ENCODE assay signal across 30 cellular contexts in genomic region chr2:28926837-28927236, GRCh38. TPM values are rescaled to one million over a fixed set of nuclear protein-coding genes. Genes with fewer than 3 reads are reported as not detected.
DNase-seq lines count a peak whose midpoint lies in the region; ATAC-seq, FAIRE-seq and TF ChIP-seq lines count a peak whose summit lies in the region.
"Had no signal": no experiment of that assay in that cellular context is flagged by ENCODE, and none has a peak within 500 bp of the region (broad histone marks: within the 10 kb centered on the region; RNA-seq: fewer than 3 reads in every experiment).

No MANE protein-coding gene starts in this region.

- intact Hi-C loops in activated CD8-positive, alpha-beta T cell treated with anti-CD3 and anti-CD28 coated beads for 36 hours (cut with micrococcal nuclease), result no loop called here
- intact Hi-C loops in GM12878 (cut with micrococcal nuclease; ENCODE audit: unreplicated experiment) (no loop called here), esophagus squamous epithelium (cut with DNase I) (no loop called here)

- H3K4me1 ChIP-seq in GM12878 (ENCODE audit: control insufficient read depth, insufficient read depth, low read length) (no peaks in the 10 kb centered on the region), foreskin keratinocyte (peaks cover 18% of the 10 kb centered on the region), gastroesophageal sphincter (no peaks in the 10 kb centered on the region), esophagus squamous epithelium (peaks cover 0 to 16% (median 3%) of the 10 kb centered on the region in 3 donors)
- H3K4me1 ChIP-seq: left lung, parathyroid adenoma, thyroid gland, vagina had no signal

- H3K27ac ChIP-seq in GM12878 (ENCODE audit: control insufficient read depth, insufficient read depth), result no peak overlapping the region
- H3K27ac ChIP-seq in foreskin keratinocyte, result peak overlapping the region; percentile 59
- no peak overlapping the region for H3K27ac ChIP-seq in gastroesophageal sphincter
- no peak overlapping the region for H3K27ac ChIP-seq in esophagus squamous epithelium
- H3K27ac ChIP-seq: left lung, parathyroid adenoma, thyroid gland, vagina had no signal

- H3K79me2 ChIP-seq in GM12878 (ENCODE audit: control insufficient read depth, insufficient read depth, low read length), result no peaks in the 10 kb centered on the region; the same call in 1 of the 2 replicates
- H3K79me2 ChIP-seq: parathyroid adenoma had no signal

- TF ChIP-seq RAD21 in GM12878 (IDR thresholded peaks at IDR 0.05; ENCODE audit: insufficient read depth, low read depth, low read length), result no peak

- no peak for DNase-seq in activated CD8-positive, alpha-beta T cell treated with anti-CD3 and anti-CD28 coated beads for 36 hours
- no peak for DNase-seq in activated CD8-positive, alpha-beta T cell treated with anti-CD3 and anti-CD28 coated beads, Interleukin-2, amount 10 ng/mL, durations not matched to agents 7 days and 5 days
- DNase-seq in GM12892 (ENCODE audit: insufficient read length), result no peak
- DNase-seq in GM12878 (ENCODE audit: low read depth, low spot score), result no peak
- peak; percentile 75 to 87 for DNase-seq in foreskin keratinocyte
- DNase-seq in esophagus squamous epithelium (lab: John Stamatoyannopoulos, UW), result no peak
- DNase-seq: activated CD4-positive, alpha-beta T cell treated with anti-CD3 and anti-CD28 coated beads for 1 hour; activated gamma-delta T cell; DMS79; GDM1; glutamatergic neuron; GM23248; HFFc6; KG1; left lung; MG63; NCI-H1417; NCI-H2081 treated with DMSO at 0.1 percent for 48 hours; NCI-H2227 treated with DMSO at 0.1 percent for 48 hours; SIG-M5; small intestine; stimulated activated CD4-positive, alpha-beta T cell treated with anti-CD3 and anti-CD28 coated beads, Interleukin-2, amount 100 ng/mL, for 24 hours; stimulated activated CD8-positive, alpha-beta memory T cell treated with anti-CD3 and anti-CD28 coated beads, Interleukin-4, amount 100 ng/mL, for 48 hours; thyroid gland had no signal

- H3K9me3 Mint-ChIP-seq in activated CD8-positive, alpha-beta T cell treated with anti-CD3 and anti-CD28 coated beads for 36 hours, result no peaks in the 10 kb centered on the region
- H3K9me3 Mint-ChIP-seq in activated CD8-positive, alpha-beta T cell treated with anti-CD3 and anti-CD28 coated beads, Interleukin-2, amount 10 ng/mL, durations not matched to agents 7 days and 5 days (ENCODE audit: insufficient read depth), result no peaks in the 10 kb centered on the region
- H3K9me3 Mint-ChIP-seq: HFFc6, neural crest cell had no signal

- SMC1A ChIA-PET in GM12878 (lab: Charles Lee; ENCODE audit: uncharacterized antibody, unreplicated experiment), result no interaction called here

- POLR2A ChIA-PET in activated CD8-positive, alpha-beta T cell treated with anti-CD3 and anti-CD28 coated beads for 36 hours (lab: Charles Lee), result interaction anchor here (1.0 to 2.6 kb wide), 4 partner anchors 10 to 18 kb away, joined by 3 to 8 read pairs (median 6); no protein-coding TSS in a partner anchor
- POLR2A ChIA-PET in activated CD8-positive, alpha-beta T cell treated with anti-CD3 and anti-CD28 coated beads, Interleukin-2, amount 10 ng/mL, durations not matched to agents 7 days and 5 days (lab: Charles Lee), result no interaction called here
- POLR2A ChIA-PET in GM12878 (lab: Charles Lee), result no interaction called here

- no TSS peak for BruUV-seq in GM12878 (replicated peaks; lab: Mats Ljungman, UMichigan)

- WGBS in GM12878 (ENCODE audit: insufficient coverage, insufficient replicate concordance, low lambda C conversion rate, missing lambda C conversion rate), result 90% methylated on average over 4 of the region's 4 CpGs
- 72 to 94% methylated on average over 4 of the region's 4 CpGs for WGBS in gastroesophageal sphincter (ENCODE audit: low coverage in 1 of 2), 2 donors
- WGBS in esophagus squamous epithelium, 2 donors, result 70 to 84% methylated on average over 4 of the region's 4 CpGs

- H3K4me1 Mint-ChIP-seq in activated CD8-positive, alpha-beta T cell treated with anti-CD3 and anti-CD28 coated beads for 36 hours (ENCODE audit: low read depth), result no peaks in the 10 kb centered on the region
- peaks cover 6% of the 10 kb centered on the region for H3K4me1 Mint-ChIP-seq in activated CD8-positive, alpha-beta T cell treated with anti-CD3 and anti-CD28 coated beads, Interleukin-2, amount 10 ng/mL, durations not matched to agents 7 days and 5 days (ENCODE audit: low read depth)
- H3K4me1 Mint-ChIP-seq: neural crest cell had no signal

- no peak for TF ChIP-seq CTCF in activated CD8-positive, alpha-beta T cell treated with anti-CD3 and anti-CD28 coated beads for 36 hours (IDR thresholded peaks at IDR 0.05)
- TF ChIP-seq CTCF in GM12878 (IDR thresholded peaks at IDR 0.05 in 2 of 3, conservative IDR thresholded peaks at IDR 0.05 in 1 of 3; ENCODE audit: control insufficient read depth in 2 of 3, extremely low read depth in 1 of 3, insufficient read depth in 1 of 3, low read depth in 3 of 3, low read length in 3 of 3) (no peak), foreskin keratinocyte (conservative IDR thresholded peaks at IDR 0.05) (no peak), gastroesophageal sphincter (IDR thresholded peaks at IDR 0.05) (no peak), esophagus squamous epithelium (IDR thresholded peaks at IDR 0.05) (no peak)

- H3K4me2 ChIP-seq in GM12878 (ENCODE audit: control insufficient read depth, insufficient read depth), result no peak overlapping the region

- H3K36me3 ChIP-seq in GM12878 (ENCODE audit: control insufficient read depth in 2 of 2, insufficient read depth in 2 of 2, low read length in 1 of 2), result peaks cover 22 to 25% of the 10 kb centered on the region in 2 experiments
- H3K36me3 ChIP-seq in gastroesophageal sphincter, result peaks cover 5 to 99% of the 10 kb centered on the region in 2 donors
- peaks cover 7 to 100% (median 17%) of the 10 kb centered on the region in 3 donors for H3K36me3 ChIP-seq in esophagus squamous epithelium

- no peak for TF ChIP-seq EP300 in GM12878 (IDR thresholded peaks at IDR 0.05; ENCODE audit: borderline replicate concordance in 1 of 2, control insufficient read depth in 1 of 2, low read depth in 2 of 2, low read length in 2 of 2)
- TF ChIP-seq EP300 in gastroesophageal sphincter (IDR thresholded peaks at IDR 0.05), result no peak

- no peak overlapping the region for H3K4me3 Mint-ChIP-seq in activated CD8-positive, alpha-beta T cell treated with anti-CD3 and anti-CD28 coated beads for 36 hours
- H3K4me3 Mint-ChIP-seq in activated CD8-positive, alpha-beta T cell treated with anti-CD3 and anti-CD28 coated beads, Interleukin-2, amount 10 ng/mL, durations not matched to agents 7 days and 5 days, result no peak overlapping the region
- H3K4me3 Mint-ChIP-seq: HFFc6, neural crest cell had no signal

- H3K36me3 Mint-ChIP-seq in activated CD8-positive, alpha-beta T cell treated with anti-CD3 and anti-CD28 coated beads for 36 hours (ENCODE audit: low read depth), result peaks cover 66% of the 10 kb centered on the region
- H3K36me3 Mint-ChIP-seq in activated CD8-positive, alpha-beta T cell treated with anti-CD3 and anti-CD28 coated beads, Interleukin-2, amount 10 ng/mL, durations not matched to agents 7 days and 5 days (ENCODE audit: low read depth), result peaks cover 69% of the 10 kb centered on the region

- H3K4me3 ChIP-seq in GM12878 (no peak overlapping the region), gastroesophageal sphincter (no peak overlapping the region), esophagus squamous epithelium (no peak overlapping the region)
- H3K4me3 ChIP-seq: GM23248, left lung, MG63, thyroid gland, vagina had no signal

- H4K20me1 ChIP-seq in GM12878 (ENCODE audit: control insufficient read depth, insufficient read depth), result no peaks in the 10 kb centered on the region

- CTCF ChIA-PET in activated CD8-positive, alpha-beta T cell treated with anti-CD3 and anti-CD28 coated beads for 36 hours (lab: Charles Lee), result no interaction called here
- CTCF ChIA-PET in activated CD8-positive, alpha-beta T cell treated with anti-CD3 and anti-CD28 coated beads, Interleukin-2, amount 10 ng/mL, durations not matched to agents 7 days and 5 days (lab: Charles Lee), result interaction anchor here (1.4 to 1.6 kb wide), 2 partner anchors 17 to 333 kb away, joined by 3 read pairs; no protein-coding TSS in a partner anchor
- CTCF ChIA-PET in GM12878 (lab: Yijun Ruan, JAX), result no interaction called here

- H3K9ac ChIP-seq in GM12878 (ENCODE audit: control insufficient read depth, insufficient read depth, low read length), result no peak overlapping the region
- H3K9ac ChIP-seq: GM23248, parathyroid adenoma had no signal

- no peaks in the 10 kb centered on the region for H3K27me3 ChIP-seq in GM12878 (replicated peaks in 1 of 2; ENCODE audit: control insufficient read depth in 2 of 2, insufficient read depth in 2 of 2, low read length in 1 of 2)
- no peaks in the 10 kb centered on the region for H3K27me3 ChIP-seq in foreskin keratinocyte
- H3K27me3 ChIP-seq in gastroesophageal sphincter, result no peaks in the 10 kb centered on the region
- no peaks in the 10 kb centered on the region for H3K27me3 ChIP-seq in esophagus squamous epithelium
- H3K27me3 ChIP-seq: left lung, MG63, thyroid gland, vagina had no signal

- H3K9me3 ChIP-seq in GM12878 (replicated peaks; ENCODE audit: control insufficient read depth, insufficient read depth, low read length) (no peaks in the 10 kb centered on the region), gastroesophageal sphincter (no peaks in the 10 kb centered on the region), esophagus squamous epithelium (no peaks in the 10 kb centered on the region)
- H3K9me3 ChIP-seq: left lung, MG63, thyroid gland, vagina had no signal

- H3K27ac Mint-ChIP-seq in activated CD8-positive, alpha-beta T cell treated with anti-CD3 and anti-CD28 coated beads for 36 hours, result peak overlapping the region; percentile 17
- no peak overlapping the region for H3K27ac Mint-ChIP-seq in activated CD8-positive, alpha-beta T cell treated with anti-CD3 and anti-CD28 coated beads, Interleukin-2, amount 10 ng/mL, durations not matched to agents 7 days and 5 days

- in situ Hi-C loops in GM12878 (cut with MboI), result no loop called here

- FAIRE-seq in GM12892 (lab: Jason Lieb, UNC), result no peak
- FAIRE-seq in GM12878 (lab: Jason Lieb, UNC), result no peak
- FAIRE-seq: RCC 7860 had no signal

- H2AFZ ChIP-seq in GM12878 (ENCODE audit: control insufficient read depth, low read depth, low read length), result no peak overlapping the region
- H2AFZ ChIP-seq: GM23248, parathyroid adenoma had no signal

- RAD21 ChIA-PET in GM12878 (lab: Charles Lee; ENCODE audit: unreplicated experiment), result no interaction called here

- TF ChIP-seq POLR2A in GM12892 (IDR thresholded peaks at IDR 0.05; ENCODE audit: low read depth, low read length) (peak; percentile 58), GM12878 (IDR thresholded peaks at IDR 0.05; ENCODE audit: low read depth, low read length) (0 out of 2 replicates have a peak, but pooled peaks have one; percentile 28), gastroesophageal sphincter (IDR thresholded peaks at IDR 0.05) (no peak), esophagus squamous epithelium (IDR thresholded peaks at IDR 0.05) (no peak)

- ATAC-seq in activated CD8-positive, alpha-beta T cell treated with anti-CD3 and anti-CD28 coated beads for 36 hours, result no peak
- no peak for ATAC-seq in activated CD8-positive, alpha-beta T cell treated with anti-CD3 and anti-CD28 coated beads, Interleukin-2, amount 10 ng/mL, durations not matched to agents 7 days and 5 days
- ATAC-seq in GM12878 (no peak), foreskin keratinocyte (peak; percentile 33), gastroesophageal sphincter (no peak), HG03095 (IDR thresholded peaks at IDR 0.05; ENCODE audit: unreplicated experiment) (no peak)
- ATAC-seq: left lung had no signal

- H3K27me3 Mint-ChIP-seq in activated CD8-positive, alpha-beta T cell treated with anti-CD3 and anti-CD28 coated beads for 36 hours, result no peaks in the 10 kb centered on the region
- no peaks in the 10 kb centered on the region for H3K27me3 Mint-ChIP-seq in activated CD8-positive, alpha-beta T cell treated with anti-CD3 and anti-CD28 coated beads, Interleukin-2, amount 10 ng/mL, durations not matched to agents 7 days and 5 days (ENCODE audit: low read depth)

RNA-seq across cellular contexts. Expression of gene WDR43, which starts 32.4 kb away (rescaled TPM):
- total RNA-seq in activated CD8-positive, alpha-beta T cell treated with anti-CD3 and anti-CD28 coated beads for 36 hours, result 100 to 1,000 TPM; 121 to 129 TPM
- total RNA-seq in activated CD8-positive, alpha-beta T cell treated with anti-CD3 and anti-CD28 coated beads, Interleukin-2, amount 10 ng/mL, durations not matched to agents 7 days and 5 days, result 10 to 100 TPM; 70.3 to 81.2 TPM
- polyA plus RNA-seq in GM12892 (2012; ENCODE audit: missing spikeins), result 40.9 TPM
- total RNA-seq in GM12878 (2013; cell fraction: nucleolus; rRNA removed), result 194 and 200 TPM in 2 replicates
- total RNA-seq in GM12878 (2014; rRNA removed) (88.6 and 109 TPM in 2 replicates), GM12878 (2014; rRNA removed; fragmentation: Illumina TruSeq; extraction: Trizol) (139 and 142 TPM in 2 replicates), GM12878 (2021) (105 and 108 TPM in 2 replicates), foreskin keratinocyte (78.3 and 85.8 TPM in 2 replicates), gastroesophageal sphincter (10 to 100 TPM; 29.6 to 51.7 (median 39.0) TPM), esophagus squamous epithelium (10 to 100 TPM; 28.2 to 73.2 (median 41.2) TPM)
- polyA plus RNA-seq in GM12878 (2011; ENCODE audit: low read depth), result 16.6 TPM
- polyA plus RNA-seq in GM12878 (2011; rRNA removed) (153 and 179 TPM in 2 replicates), GM12878 (2014; fragmentation: Illumina TruSeq; extraction: Trizol) (84.4 and 103 TPM in 2 replicates), GM12878 (2014; fragmentation: Nextera tagmentation; extraction: Ambion mirVana) (10 to 100 TPM; 39.3 to 39.6 TPM), GM12878 (2014; rRNA removed) (61.8 and 67.4 TPM in 2 replicates), GM12878 (2016; fragmentation: Nextera tagmentation; extraction: Ambion mirVana) (10 to 100 TPM; 75.6 to 79.5 TPM), foreskin keratinocyte (16.2 and 24.9 TPM in 2 replicates)
- polyA plus RNA-seq in GM12878 (2011; cell fraction: cytosol; rRNA removed), result 51.3 and 52.7 TPM in 2 replicates
- polyA plus RNA-seq in GM12878 (2011; cell fraction: nucleus; rRNA removed), result 56.8 and 68.2 TPM in 2 replicates
- polyA plus RNA-seq in GM12878 (2012), result 31.6 and 36.0 TPM in 2 replicates
- 142 and 381 TPM in 2 replicates for polyA minus RNA-seq in GM12878 (2011; rRNA and poly(A)+ RNA removed)
- 43.3 and 92.1 TPM in 2 replicates for polyA minus RNA-seq in GM12878 (2011; cell fraction: cytosol; rRNA and poly(A)+ RNA removed)
- polyA minus RNA-seq in GM12878 (2011; cell fraction: nucleus; rRNA and poly(A)+ RNA removed), result 51.5 and 60.6 TPM in 2 replicates

RNA-seq across cellular contexts. Expression of gene TOGARAM2, which starts 54.3 kb away (rescaled TPM):
- 1 to 10 TPM; 2.3 to 2.7 TPM for total RNA-seq in activated CD8-positive, alpha-beta T cell treated with anti-CD3 and anti-CD28 coated beads for 36 hours
- 10 to 100 TPM; 10.0 to 10.5 TPM for total RNA-seq in activated CD8-positive, alpha-beta T cell treated with anti-CD3 and anti-CD28 coated beads, Interleukin-2, amount 10 ng/mL, durations not matched to agents 7 days and 5 days
- polyA plus RNA-seq in GM12892 (2012; ENCODE audit: missing spikeins), result 0.34 TPM
- total RNA-seq in GM12878 (2013; cell fraction: nucleolus; rRNA removed), result 0.06 and 0.42 TPM in 2 replicates
- 0.06 and 0.11 TPM in 2 replicates for total RNA-seq in GM12878 (2014; rRNA removed)
- not detected in 2 replicates for total RNA-seq in GM12878 (2014; rRNA removed; fragmentation: Illumina TruSeq; extraction: Trizol)
- total RNA-seq in GM12878 (2021), result not detected in 2 replicates
- polyA plus RNA-seq in GM12878 (2011; ENCODE audit: low read depth), result not detected
- not detected in 2 replicates for polyA plus RNA-seq in GM12878 (2011; rRNA removed)
- 0.03 TPM in 2 replicates for polyA plus RNA-seq in GM12878 (2011; cell fraction: cytosol; rRNA removed)
- 0.31 and 0.39 TPM in 2 replicates for polyA plus RNA-seq in GM12878 (2011; cell fraction: nucleus; rRNA removed)
- polyA plus RNA-seq in GM12878 (2012), result 0.08 and 0.15 TPM in 2 replicates
- 0.03 TPM in 1 of 2 replicates, not detected in the other for polyA plus RNA-seq in GM12878 (2014; fragmentation: Illumina TruSeq; extraction: Trizol)
- polyA plus RNA-seq in GM12878 (2014; fragmentation: Nextera tagmentation; extraction: Ambion mirVana), result not detected
- 0.01 TPM in 1 of 2 replicates, not detected in the other for polyA plus RNA-seq in GM12878 (2014; rRNA removed)
- polyA plus RNA-seq in GM12878 (2016; fragmentation: Nextera tagmentation; extraction: Ambion mirVana), result not detected
- not detected in 2 replicates for polyA minus RNA-seq in GM12878 (2011; rRNA and poly(A)+ RNA removed)
- not detected in 2 replicates for polyA minus RNA-seq in GM12878 (2011; cell fraction: cytosol; rRNA and poly(A)+ RNA removed)
- under 0.01 and 0.10 TPM in 2 replicates for polyA minus RNA-seq in GM12878 (2011; cell fraction: nucleus; rRNA and poly(A)+ RNA removed)
- total RNA-seq in foreskin keratinocyte, result 0.24 and 0.28 TPM in 2 replicates
- 0.06 and 0.10 TPM in 2 replicates for polyA plus RNA-seq in foreskin keratinocyte
- total RNA-seq in gastroesophageal sphincter, result 1 to 10 TPM; 1.5 to 3.8 (median 1.9) TPM
- total RNA-seq in esophagus squamous epithelium, result under 1 TPM in 3 of 4 donors, not detected in 1; 0.03 to 0.76 (median 0.48) TPM
- total RNA-seq: GM23248, HFFc6 had no signal
- polyA plus RNA-seq: GM23248 had no signal

RNA-seq across cellular contexts. Expression of gene TRMT61B, which starts 56.7 kb away (rescaled TPM):
- 10 to 100 TPM; 14.5 to 19.3 TPM for total RNA-seq in activated CD8-positive, alpha-beta T cell treated with anti-CD3 and anti-CD28 coated beads for 36 hours
- 10 to 100 TPM; 15.1 to 15.5 TPM for total RNA-seq in activated CD8-positive, alpha-beta T cell treated with anti-CD3 and anti-CD28 coated beads, Interleukin-2, amount 10 ng/mL, durations not matched to agents 7 days and 5 days
- polyA plus RNA-seq in GM12892 (2012; ENCODE audit: missing spikeins), result 16.3 TPM
- total RNA-seq in GM12878 (2013; cell fraction: nucleolus; rRNA removed), result 37.9 and 38.3 TPM in 2 replicates
- 16.0 and 18.2 TPM in 2 replicates for total RNA-seq in GM12878 (2014; rRNA removed)
- total RNA-seq in GM12878 (2014; rRNA removed; fragmentation: Illumina TruSeq; extraction: Trizol), result 15.3 and 19.5 TPM in 2 replicates
- 14.7 and 15.7 TPM in 2 replicates for total RNA-seq in GM12878 (2021)
- polyA plus RNA-seq in GM12878 (2011; ENCODE audit: low read depth), result 5.8 TPM
- polyA plus RNA-seq in GM12878 (2011; rRNA removed), result 19.3 and 30.0 TPM in 2 replicates
- polyA plus RNA-seq in GM12878 (2011; cell fraction: cytosol; rRNA removed), result 8.3 and 9.4 TPM in 2 replicates
- 9.8 and 10.5 TPM in 2 replicates for polyA plus RNA-seq in GM12878 (2011; cell fraction: nucleus; rRNA removed)
- 9.2 and 10.5 TPM in 2 replicates for polyA plus RNA-seq in GM12878 (2012)
- 13.1 and 14.0 TPM in 2 replicates for polyA plus RNA-seq in GM12878 (2014; fragmentation: Illumina TruSeq; extraction: Trizol)
- polyA plus RNA-seq in GM12878 (2014; fragmentation: Nextera tagmentation; extraction: Ambion mirVana), result 10 to 100 TPM; 18.1 to 23.0 TPM
- polyA plus RNA-seq in GM12878 (2014; rRNA removed), result 10.4 and 12.8 TPM in 2 replicates
- 10 to 100 TPM; 23.2 to 23.7 TPM for polyA plus RNA-seq in GM12878 (2016; fragmentation: Nextera tagmentation; extraction: Ambion mirVana)
- 8.3 and 9.1 TPM in 2 replicates for polyA minus RNA-seq in GM12878 (2011; rRNA and poly(A)+ RNA removed)
- polyA minus RNA-seq in GM12878 (2011; cell fraction: cytosol; rRNA and poly(A)+ RNA removed), result 2.8 and 4.1 TPM in 2 replicates
- 11.1 and 15.4 TPM in 2 replicates for polyA minus RNA-seq in GM12878 (2011; cell fraction: nucleus; rRNA and poly(A)+ RNA removed)
- 21.1 and 23.1 TPM in 2 replicates for total RNA-seq in foreskin keratinocyte
- 17.2 and 19.6 TPM in 2 replicates for polyA plus RNA-seq in foreskin keratinocyte
- 10 to 100 TPM in 3 of 4 donors, 1 to 10 TPM in 1; 8.6 to 20.3 (median 12.7) TPM for total RNA-seq in gastroesophageal sphincter
- total RNA-seq in esophagus squamous epithelium, result 10 to 100 TPM in 1 of 4 donors, 1 to 10 TPM in 3; 7.1 to 12.8 (median 8.1) TPM

Comparison
In these comparisons a context has a peak if more than half of its experiments do, and no peak if none do; other contexts are left out.
1. DNase-seq: peak in foreskin keratinocyte (2 of 2); none in activated CD8-positive, alpha-beta T cell treated with anti-CD3 and anti-CD28 coated beads for 36 hours (single experiment), activated CD8-positive, alpha-beta T cell treated with anti-CD3 and anti-CD28 coated beads, Interleukin-2, amount 10 ng/mL, durations not matched to agents 7 days and 5 days (single experiment), GM12892 (single experiment), GM12878 (single experiment) and esophagus squamous epithelium (single experiment).
2. POLR2A ChIP-seq: peak in GM12892 (single experiment) and GM12878 (single experiment); none in gastroesophageal sphincter (0 of 2) and esophagus squamous epithelium (0 of 4).